9 cellular contexts compared by ENCODE assay signal in genomic region chr18:26088482-26088881, GRCh38. TPM values are rescaled to one million over a fixed set of nuclear protein-coding genes. Genes with fewer than 3 reads are reported as not detected.
DNase-seq lines count a peak whose midpoint lies in the region; ATAC-seq, FAIRE-seq and TF ChIP-seq lines count a peak whose summit lies in the region.
"Had no signal": no experiment of that assay in that cellular context is flagged by ENCODE, and none has a peak within 500 bp of the region (broad histone marks: within the 10 kb centered on the region; RNA-seq: fewer than 3 reads in every experiment).

No MANE protein-coding gene starts in this region.

- H3K9ac ChIP-seq in Loucy (ENCODE audit: low read depth, low read length, poor library complexity, severe bottlenecking): peak overlapping the region; percentile 90

- H3K79me2 ChIP-seq in Loucy (ENCODE audit: insufficient read depth, low read length): peaks cover 63% of the 10 kb centered on the region

- no peak overlapping the region for H2AFZ ChIP-seq in Loucy (ENCODE audit: low read length)

- no peaks in the 10 kb centered on the region for H3K9me3 ChIP-seq in CD8-positive, alpha-beta memory T cell (ENCODE audit: low read length)
- H3K9me3 ChIP-seq in Loucy (ENCODE audit: insufficient read depth, low read depth, low read length) (no peaks in the 10 kb centered on the region), pancreas (no peaks in the 10 kb centered on the region)

- H3K27ac Mint-ChIP-seq in CD8-positive, alpha-beta memory T cell: peak overlapping the region in 7 of 8 donors; percentile 40 to 100 (median 96)
- H3K27ac Mint-ChIP-seq in nephron progenitor cell: no peak overlapping the region

- ATAC-seq in GM21723 (IDR thresholded peaks at IDR 0.05; ENCODE audit: unreplicated experiment) (no peak), pancreas (no peak), HG02852 (IDR thresholded peaks at IDR 0.05; ENCODE audit: unreplicated experiment) (no peak)

- CTCF ChIA-PET in CD8-positive, alpha-beta memory T cell (lab: Charles Lee): no interaction called here

- WGBS in pancreas, 2 donors: 26 to 38% methylated on average over 3 of the region's 3 CpGs

- peaks cover 0 to 48% (median 10%) of the 10 kb centered on the region in 3 donors for H3K36me3 Mint-ChIP-seq in CD8-positive, alpha-beta memory T cell
- H3K36me3 Mint-ChIP-seq in nephron progenitor cell (ENCODE audit: low read depth): peaks cover 35% of the 10 kb centered on the region

- no peaks in the 10 kb centered on the region for H3F3A ChIP-seq in Loucy (ENCODE audit: low read depth)

- H3K4me2 ChIP-seq in Loucy (ENCODE audit: low read depth, low read length, poor library complexity, severe bottlenecking): peak overlapping the region; percentile 98

- H4K20me1 ChIP-seq in Loucy (ENCODE audit: insufficient read depth, low read length, poor library complexity, severe bottlenecking): peaks cover 62% of the 10 kb centered on the region

- peak overlapping the region; percentile 94 for H3K27ac ChIP-seq in CD8-positive, alpha-beta memory T cell (ENCODE audit: low read depth, low read length)
- no peak overlapping the region for H3K27ac ChIP-seq in pancreas

- H3K4me3 Mint-ChIP-seq in CD8-positive, alpha-beta memory T cell: peak overlapping the region; percentile 90 to 99 (median 96)
- H3K4me3 Mint-ChIP-seq in nephron progenitor cell: peak overlapping the region; percentile 97

- H3K4me1 Mint-ChIP-seq in CD8-positive, alpha-beta memory T cell: peaks cover 51 to 69% (median 67%) of the 10 kb centered on the region in 3 donors
- H3K4me1 Mint-ChIP-seq in nephron progenitor cell: peaks cover 33% of the 10 kb centered on the region

- FAIRE-seq in pancreas (lab: Jason Lieb, UNC): no peak

- POLR2A ChIA-PET in CD8-positive, alpha-beta memory T cell (lab: Charles Lee): no interaction called here

- H3K27me3 ChIP-seq in CD8-positive, alpha-beta memory T cell (ENCODE audit: insufficient read depth, low read length, poor library complexity, severe bottlenecking): no peaks in the 10 kb centered on the region
- H3K27me3 ChIP-seq in Loucy (ENCODE audit: insufficient read depth, low read length, poor library complexity, severe bottlenecking) (no peaks in the 10 kb centered on the region), pancreas (no peaks in the 10 kb centered on the region)

- peaks cover 4% of the 10 kb centered on the region for H3K36me3 ChIP-seq in CD8-positive, alpha-beta memory T cell (ENCODE audit: insufficient read depth, low read length)
- H3K36me3 ChIP-seq in Loucy (ENCODE audit: insufficient read depth, low read length) (peaks cover 30% of the 10 kb centered on the region; the same call in 1 of the 2 replicates), pancreas (peaks cover 0 to 7% (median 0%) of the 10 kb centered on the region in 3 donors)

- H3K4me3 ChIP-seq in CD8-positive, alpha-beta memory T cell (ENCODE audit: low read length): peak overlapping the region; percentile 75
- H3K4me3 ChIP-seq in Loucy (ENCODE audit: low read length, poor library complexity, severe bottlenecking) (peak overlapping the region; percentile 92), cardiac fibroblast (replicated peaks in 1 of 2; ENCODE audit: low read depth in 2 of 2, low read length in 2 of 2) (peak overlapping the region; percentile 3 to 74), pancreas (peak overlapping the region in 1 of 4 donors; percentile 87)

- H3K9me2 ChIP-seq in Loucy (replicated peaks; ENCODE audit: low read depth, low read length): no peaks in the 10 kb centered on the region

- no peaks in the 10 kb centered on the region for H3K27me3 Mint-ChIP-seq in CD8-positive, alpha-beta memory T cell
- H3K27me3 Mint-ChIP-seq in nephron progenitor cell (ENCODE audit: low read depth, poor library complexity): peaks cover 3% of the 10 kb centered on the region

- TF ChIP-seq CTCF in Loucy (conservative IDR thresholded peaks at IDR 0.05; ENCODE audit: low read length): no peak
- no peak for TF ChIP-seq CTCF in cardiac fibroblast (IDR thresholded peaks at IDR 0.05; ENCODE audit: low read depth, low read length)
- TF ChIP-seq CTCF in nephron progenitor cell (IDR thresholded peaks at IDR 0.05): no peak
- no peak for TF ChIP-seq CTCF in pancreas (IDR thresholded peaks at IDR 0.05)

- peaks cover 23% of the 10 kb centered on the region for H3K4me1 ChIP-seq in CD8-positive, alpha-beta memory T cell (ENCODE audit: insufficient read depth, low read length)
- H3K4me1 ChIP-seq in Loucy (ENCODE audit: insufficient read depth, low read length, poor library complexity, severe bottlenecking) (peaks cover 68% of the 10 kb centered on the region), pancreas (peaks cover 7 to 21% (median 17%) of the 10 kb centered on the region in 3 donors)

- DNase-seq in CD8-positive, alpha-beta memory T cell: no peak
- peak; percentile 8 to 32 for DNase-seq in cardiac fibroblast (ENCODE audit: low read depth in 2 of 2)
- DNase-seq in nephron progenitor cell: no peak
- DNase-seq in pancreas: no peak
- no peak for DNase-seq in NCI-H1092 (lab: John Stamatoyannopoulos, UW)
- DNase-seq: activated CD4-positive, alpha-beta T cell treated with anti-CD3 and anti-CD28 coated beads, Interleukin-2, amount 50 U/mL, for 4 hours had no signal

- H3K9me3 Mint-ChIP-seq in CD8-positive, alpha-beta memory T cell: no peaks in the 10 kb centered on the region
- H3K9me3 Mint-ChIP-seq in nephron progenitor cell: no peaks in the 10 kb centered on the region

- intact Hi-C loops in pancreas (cut with DNase I): no loop called here

RNA-seq across cellular contexts. Expression of gene SS18, which starts 1.9 kb away (rescaled TPM):
- total RNA-seq in CD8-positive, alpha-beta memory T cell: 10 to 100 TPM; 52.8 to 55.5 TPM
- polyA plus RNA-seq in CD8-positive, alpha-beta memory T cell: 41.3 TPM
- 10 to 100 TPM; 18.4 to 38.0 (median 20.2) TPM for total RNA-seq in pancreas
- 10 to 100 TPM; 17.0 to 36.2 TPM for polyA plus RNA-seq in pancreas

RNA-seq across cellular contexts. Expression of gene PSMA8, which starts 45.2 kb away (rescaled TPM):
- 1 to 10 TPM; 1.4 to 1.7 TPM for total RNA-seq in CD8-positive, alpha-beta memory T cell
- 2.1 TPM for polyA plus RNA-seq in CD8-positive, alpha-beta memory T cell
- not detected for total RNA-seq in pancreas
- polyA plus RNA-seq in pancreas: not detected

Comparison
In these comparisons a context has a peak if more than half of its experiments do, and no peak if none do; other contexts are left out.
1. DNase-seq: peak in cardiac fibroblast (2 of 2); none in CD8-positive, alpha-beta memory T cell (0 of 5), nephron progenitor cell (single experiment), pancreas (0 of 6) and NCI-H1092 (single experiment).